In the genomic region with DNA sequence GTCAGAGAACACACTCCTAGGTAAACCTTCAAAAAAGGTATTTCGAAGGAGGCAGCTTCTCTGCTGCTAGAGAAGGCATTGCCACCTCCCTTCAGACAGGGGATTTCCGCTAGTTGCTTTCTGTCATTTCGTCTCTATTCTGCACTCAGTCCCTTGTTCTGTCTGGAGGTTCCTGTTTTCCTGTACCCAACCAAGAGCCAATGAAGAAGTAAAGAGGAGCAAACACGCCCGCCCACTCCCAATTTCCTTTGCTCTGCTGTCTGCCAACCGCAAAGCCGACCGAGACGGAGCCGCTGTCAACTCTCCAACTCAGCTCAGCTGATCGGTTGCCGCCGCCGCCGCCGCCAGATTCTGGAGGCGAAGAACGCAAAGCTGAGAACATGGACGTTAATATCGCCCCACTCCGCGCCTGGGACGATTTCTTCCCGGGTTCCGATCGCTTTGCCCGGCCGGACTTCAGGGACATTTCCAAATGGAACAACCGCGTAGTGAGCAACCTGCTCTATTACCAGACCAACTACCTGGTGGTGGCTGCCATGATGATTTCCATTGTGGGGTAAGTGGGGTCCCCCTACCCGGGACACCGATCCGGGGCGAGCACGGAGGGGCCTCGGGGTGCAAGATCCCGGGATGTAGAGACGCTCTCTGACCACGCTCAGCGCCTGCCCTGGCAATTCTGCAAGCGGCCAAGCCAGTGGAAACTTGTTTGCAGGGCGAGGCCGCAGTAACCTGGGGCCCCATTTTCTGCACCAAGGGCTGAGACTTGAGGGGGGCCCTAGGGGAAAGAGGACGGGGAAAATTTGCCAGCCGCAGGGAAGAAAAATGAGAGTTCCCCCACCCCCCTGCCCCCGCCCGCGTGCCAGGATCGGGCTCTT, we compare ENCODE assay signal across 8 cellular contexts. TPM values are rescaled to one million over a fixed set of nuclear protein-coding genes. Genes with fewer than 3 reads are reported as not detected.
DNase-seq lines count a peak whose midpoint lies in the region; ATAC-seq and TF ChIP-seq lines count a peak whose summit lies in the region.

A gene with protein sequence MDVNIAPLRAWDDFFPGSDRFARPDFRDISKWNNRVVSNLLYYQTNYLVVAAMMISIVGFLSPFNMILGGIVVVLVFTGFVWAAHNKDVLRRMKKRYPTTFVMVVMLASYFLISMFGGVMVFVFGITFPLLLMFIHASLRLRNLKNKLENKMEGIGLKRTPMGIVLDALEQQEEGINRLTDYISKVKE (plus strand): TSS at position 270 of the 875 bp plus-strand sequence. CDS start 111 bp downstream, at position 381.

- intact Hi-C loops in esophagus muscularis mucosa (cut with DNase I), result loop anchor here (5.0 kb wide), 1 partner anchor 33 kb away; the partner anchor contains the start of gene TMF1

- H3K27ac ChIP-seq in Peyer's patch (peak within 1 kb of the TSS; percentile 85 to 96 (median 92)), esophagus muscularis mucosa (replicated peaks in 1 of 4) (peak within 1 kb of the TSS; percentile 90 to 95 (median 93))

- 2% methylated on average over 37 of the region's 49 CpGs for WGBS in esophagus muscularis mucosa

- no peak for TF ChIP-seq CTCF in Peyer's patch (IDR thresholded peaks at IDR 0.05)
- no peak for TF ChIP-seq CTCF in esophagus muscularis mucosa (IDR thresholded peaks at IDR 0.05)

- H3K9me3 ChIP-seq in Peyer's patch, result no peaks in the 10 kb centered on the region
- no peaks in the 10 kb centered on the region for H3K9me3 ChIP-seq in esophagus muscularis mucosa

- ATAC-seq in GM21528 (IDR thresholded peaks at IDR 0.05; ENCODE audit: low FRiP score, unreplicated experiment), result peak; percentile 55

- H3K4me3 ChIP-seq in Peyer's patch (peak within 1 kb of the TSS; percentile 56 to 94 (median 82)), esophagus muscularis mucosa (peak within 1 kb of the TSS; percentile 77 to 93 (median 86))

- H3K27me3 ChIP-seq in Peyer's patch (no peaks in the 10 kb centered on the region), esophagus muscularis mucosa (no peaks in the 10 kb centered on the region)

- TF ChIP-seq POLR2A in Peyer's patch (IDR thresholded peaks at IDR 0.05), result peak; percentile 59 to 87
- TF ChIP-seq POLR2A in esophagus muscularis mucosa (IDR thresholded peaks at IDR 0.05; ENCODE audit: low read depth), result peak; percentile 17

- peaks cover 0 to 72% (median 36%) of the 10 kb centered on the region in 4 donors for H3K4me1 ChIP-seq in Peyer's patch
- peaks cover 70 to 80% (median 74%) of the 10 kb centered on the region in 4 donors for H3K4me1 ChIP-seq in esophagus muscularis mucosa

- 0 out of 2 replicates have a peak, but pooled peaks have one; percentile 6 for TF ChIP-seq RAD21 in Ishikawa (IDR thresholded peaks at IDR 0.05; ENCODE audit: low read depth)

- H3K36me3 ChIP-seq in Peyer's patch, result no peaks in the 10 kb centered on the region
- no peaks in the 10 kb centered on the region for H3K36me3 ChIP-seq in esophagus muscularis mucosa

- TF ChIP-seq EP300 in Ishikawa (IDR thresholded peaks at IDR 0.05; ENCODE audit: borderline replicate concordance) (0 out of 2 replicates have a peak, but pooled peaks have one; percentile 22), esophagus muscularis mucosa (IDR thresholded peaks at IDR 0.05) (no peak)

- DNase-seq in DMS114 treated with DMSO at 0.1 percent for 48 hours (lab: John Stamatoyannopoulos, UW; ENCODE audit: unreplicated experiment) (peak; percentile 70), Peyer's patch (peak; percentile 93 to 98 (median 96)), esophagus muscularis mucosa (ENCODE audit: extremely low spot score) (peak; percentile 99), myocyte (ENCODE audit: low read depth) (peak; percentile 96)
- DNase-seq in activated T-cell treated with anti-CD3 and anti-CD28 coated beads, Interleukin-2, amount 50 U/mL, for 48 hours, result peak; percentile 89 to 92
- DNase-seq in stimulated activated CD8-positive, alpha-beta memory T cell treated with anti-CD3 and anti-CD28 coated beads, Interleukin-7, amount 100 ng/mL, for 48 hours (ENCODE audit: extremely low read depth in 1 of 2, low read depth in 1 of 2), result peak; percentile 73 to 92

TF ChIP-seq in Ishikawa, 13 proteins besides CTCF, POLR2A, EP300 and RAD21:
- no peak for TF ChIP-seq CREB1 (IDR thresholded peaks at IDR 0.05; ENCODE audit: low read depth)
- TF ChIP-seq NFIC (IDR thresholded peaks at IDR 0.05), result peak; percentile 79
- TF ChIP-seq FOXM1 (IDR thresholded peaks at IDR 0.05; ENCODE audit: borderline replicate concordance, low read depth), result no peak
- peak; percentile 52 for TF ChIP-seq MAX (IDR thresholded peaks at IDR 0.05)
- no peak for TF ChIP-seq ZBTB7A (IDR thresholded peaks at IDR 0.05; ENCODE audit: low read depth)
- TF ChIP-seq USF1 (IDR thresholded peaks at IDR 0.05), result peak; percentile 56; the same call in 1 of the 2 replicates
- TF ChIP-seq TAF1 (IDR thresholded peaks at IDR 0.05; ENCODE audit: low read depth), result peak; percentile 54; the same call in 1 of the 2 replicates
- no peak for TF ChIP-seq REST (IDR thresholded peaks at IDR 0.05; ENCODE audit: low read depth)
- TF ChIP-seq YY1 (IDR thresholded peaks at IDR 0.05; ENCODE audit: low read depth), result peak; percentile 79
- TF ChIP-seq TCF12 (IDR thresholded peaks at IDR 0.05; ENCODE audit: low read depth), result peak; percentile 50; the same call in 1 of the 2 replicates

RNA-seq across cellular contexts. Expression of the gene that starts here (rescaled TPM):
- 10 to 100 TPM; 51.0 to 92.5 (median 82.4) TPM for total RNA-seq in Peyer's patch
- total RNA-seq in esophagus muscularis mucosa, result 100 to 1,000 TPM; 100 to 142 (median 110) TPM
- total RNA-seq in myocyte, result 275 and 433 TPM in 2 replicates
- 142 TPM for polyA plus RNA-seq in myocyte (2012)

Comparison
In these comparisons a context has a peak if more than half of its experiments do, and no peak if none do; other contexts are left out.
1. Peak in every context shown above with its lines: DNase-seq, ATAC-seq, H3K4me3 ChIP-seq and H3K27ac ChIP-seq.